In genomic region chr9:126832440-126832839, GRCh38 we compare ENCODE assay signal across 23 cellular contexts.
"Had no signal": no experiment of that assay in that cellular context is flagged by ENCODE, and none has a peak within 500 bp of the region (broad histone marks: within the 10 kb centered on the region; RNA-seq: fewer than 3 reads in every experiment).

No MANE protein-coding gene starts in this region.

- H3K27ac Mint-ChIP-seq: activated CD4-positive, alpha-beta memory T cell treated with anti-CD3 and anti-CD28 coated beads, Interleukin-2, amount 10 ng/mL, durations not matched to agents 7 days and 5 days; activated CD4-positive, alpha-beta T cell treated with anti-CD3 and anti-CD28 coated beads, Interleukin-2, amount 10 ng/mL, durations not matched to agents 7 days and 5 days; activated naive CD4-positive, alpha-beta T cell treated with anti-CD3 and anti-CD28 coated beads, Interleukin-2, amount 50 U/mL, for 72 hours; activated T-cell treated with anti-CD3 and anti-CD28 coated beads, Interleukin-2, amount 50 U/mL, for 24 hours; dendritic cell treated with granulocyte-macrophage colony-stimulating factor and Interleukin-4, amounts not matched to agents 40 ng/mL and 50 ng/mL, for 4 days had no signal

- DNase-seq: activated CD4-positive, alpha-beta memory T cell treated with anti-CD3 and anti-CD28 coated beads, Interleukin-2, amount 10 ng/mL, durations not matched to agents 7 days and 5 days; activated CD4-positive, alpha-beta T cell treated with anti-CD3 and anti-CD28 coated beads, Interleukin-2, amount 10 ng/mL, durations not matched to agents 7 days and 5 days; activated CD4-positive, CD25-positive, alpha-beta regulatory T cell treated with anti-CD3 and anti-CD28 coated beads, Interleukin-2, amount 50 U/mL, for 72 hours; activated CD8-positive, alpha-beta memory T cell treated with anti-CD3 and anti-CD28 coated beads, Interleukin-2, amount 50 U/mL, for 48 hours; activated gamma-delta T cell; activated T-cell treated with anti-CD3 and anti-CD28 coated beads, Interleukin-2, amount 50 U/mL, for 24 hours; aorta; body of pancreas; effector CD4-positive, alpha-beta T cell; esophagus squamous epithelium; foreskin melanocyte; left ventricle myocardium superior; naive thymus-derived CD8-positive, alpha-beta T cell; right cardiac atrium; stimulated activated CD4-positive, alpha-beta T cell treated with anti-CD3 and anti-CD28 coated beads, Interleukin-2, amount 100 ng/mL, for 48 hours; stimulated activated naive CD4-positive, alpha-beta T cell treated with Interleukin-2 at 50 U/mL for 16 hours; T-helper 2 cell; trophoblast cell had no signal

- H3K4me1 ChIP-seq: body of pancreas had no signal

- H3K9me3 Mint-ChIP-seq: activated CD4-positive, alpha-beta memory T cell treated with anti-CD3 and anti-CD28 coated beads, Interleukin-2, amount 10 ng/mL, durations not matched to agents 7 days and 5 days; activated CD4-positive, alpha-beta T cell treated with anti-CD3 and anti-CD28 coated beads, Interleukin-2, amount 10 ng/mL, durations not matched to agents 7 days and 5 days; activated naive CD4-positive, alpha-beta T cell treated with anti-CD3 and anti-CD28 coated beads, Interleukin-2, amount 50 U/mL, for 72 hours; activated T-cell treated with anti-CD3 and anti-CD28 coated beads, Interleukin-2, amount 50 U/mL, for 24 hours; dendritic cell treated with granulocyte-macrophage colony-stimulating factor and Interleukin-4, amounts not matched to agents 40 ng/mL and 50 ng/mL, for 4 days; naive thymus-derived CD8-positive, alpha-beta T cell had no signal

- H3K4me3 ChIP-seq: body of pancreas, esophagus squamous epithelium, thoracic aorta had no signal

- H3K4me3 Mint-ChIP-seq: activated CD4-positive, alpha-beta memory T cell treated with anti-CD3 and anti-CD28 coated beads, Interleukin-2, amount 10 ng/mL, durations not matched to agents 7 days and 5 days; activated CD4-positive, alpha-beta T cell treated with anti-CD3 and anti-CD28 coated beads, Interleukin-2, amount 10 ng/mL, durations not matched to agents 7 days and 5 days; activated T-cell treated with anti-CD3 and anti-CD28 coated beads, Interleukin-2, amount 50 U/mL, for 24 hours; dendritic cell treated with granulocyte-macrophage colony-stimulating factor and Interleukin-4, amounts not matched to agents 40 ng/mL and 50 ng/mL, for 4 days; naive thymus-derived CD8-positive, alpha-beta T cell had no signal

- H3K27me3 Mint-ChIP-seq: activated CD4-positive, alpha-beta memory T cell treated with anti-CD3 and anti-CD28 coated beads, Interleukin-2, amount 10 ng/mL, durations not matched to agents 7 days and 5 days; activated CD4-positive, alpha-beta T cell treated with anti-CD3 and anti-CD28 coated beads, Interleukin-2, amount 10 ng/mL, durations not matched to agents 7 days and 5 days; activated T-cell treated with anti-CD3 and anti-CD28 coated beads, Interleukin-2, amount 50 U/mL, for 24 hours; dendritic cell treated with granulocyte-macrophage colony-stimulating factor and Interleukin-4, amounts not matched to agents 40 ng/mL and 50 ng/mL, for 4 days; naive thymus-derived CD8-positive, alpha-beta T cell had no signal

- H3K9me3 ChIP-seq: body of pancreas, esophagus squamous epithelium, thoracic aorta had no signal

- H3K27me3 ChIP-seq: body of pancreas, esophagus squamous epithelium had no signal

- H3K27ac ChIP-seq: body of pancreas, epithelial cell of prostate, esophagus squamous epithelium, thoracic aorta had no signal

- ATAC-seq: activated naive CD4-positive, alpha-beta T cell treated with anti-CD3 and anti-CD28 coated beads, Interleukin-2, amount 50 U/mL, for 72 hours; body of pancreas; naive thymus-derived CD8-positive, alpha-beta T cell; SK-N-SH treated with all-trans-retinoic acid at 6 μM for 48 hours had no signal
